Comparison of ENCODE assay signal across 1 cellular context in genomic region chr22:23829845-23830372, GRCh38.
TF ChIP-seq lines count a peak whose summit lies in the region.

No MANE protein-coding gene starts in this region.

TF ChIP-seq in SK-N-SH, 30 proteins besides CTCF, POLR2A, EP300 and RAD21:
- TF ChIP-seq EZH2phosphoT487 (IDR thresholded peaks at IDR 0.05; ENCODE audit: borderline replicate concordance, low read depth) (no peak), SIN3A (IDR thresholded peaks at IDR 0.05; ENCODE audit: borderline replicate concordance, low read depth, low read length) (no peak), USF1 (IDR thresholded peaks at IDR 0.05; ENCODE audit: borderline replicate concordance, low read depth) (peak; percentile 89), REST (IDR thresholded peaks at IDR 0.05; ENCODE audit: low read depth, low read length) (no peak), RXRA (IDR thresholded peaks at IDR 0.05; ENCODE audit: borderline replicate concordance, low read depth) (no peak), TCF12 (IDR thresholded peaks at IDR 0.05) (peak; percentile 93), USF2 (IDR thresholded peaks at IDR 0.05; ENCODE audit: borderline replicate concordance, low read depth, low read length) (0 out of 2 replicates have a peak, but pooled peaks have one; percentile 54)
